ENCODE assay signal across 28 cellular contexts in the genomic region with DNA sequence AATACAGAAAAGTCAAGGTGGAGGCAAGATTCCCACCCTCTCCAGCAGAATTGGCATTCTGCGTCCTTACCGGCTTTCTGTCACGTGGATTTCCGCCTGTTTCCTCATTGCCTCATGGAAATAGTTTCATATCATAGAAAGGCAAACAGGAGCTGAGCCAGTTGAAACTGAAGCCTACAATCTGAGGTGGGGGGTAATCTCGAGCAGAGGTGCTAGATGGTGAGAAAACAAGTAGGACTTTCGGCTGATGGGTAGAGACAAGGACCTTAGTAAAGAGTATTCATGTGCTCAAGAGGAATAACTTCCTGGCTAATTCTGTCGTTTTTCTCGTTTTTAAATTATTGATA.
"Had no signal": no experiment of that assay in that cellular context is flagged by ENCODE, and none has a peak within 500 bp of the region (broad histone marks: within the 10 kb centered on the region; RNA-seq: fewer than 3 reads in every experiment).

No MANE protein-coding gene starts in this region.

- H3K4me1 ChIP-seq: pancreas, prostate gland, sigmoid colon, testis, thyroid gland, uterus had no signal

- H3K4me1 Mint-ChIP-seq: naive thymus-derived CD4-positive, alpha-beta T cell; stimulated activated effector memory CD8-positive, alpha-beta T cell treated with anti-CD3 and anti-CD28 coated beads, Interleukin-12 subunit alpha, Interleukin-12 subunit beta, amount 100 ng/mL, for 72 hours; stimulated activated naive CD8-positive, alpha-beta T cell treated with anti-CD3 and anti-CD28 coated beads, Interleukin-15, amount 100 ng/mL, for 72 hours had no signal

- H3K27me3 ChIP-seq: pancreas, sigmoid colon, spleen, testis, thyroid gland, transverse colon, uterus had no signal

- H3K9me3 Mint-ChIP-seq: naive thymus-derived CD4-positive, alpha-beta T cell; natural killer cell treated with Interleukin-12 subunit alpha and Interleukin-12 subunit beta and Interleukin-15 and Interleukin-18, amount 100 ng/mL, for 72 hours; neural crest cell; stimulated activated effector memory CD8-positive, alpha-beta T cell treated with anti-CD3 and anti-CD28 coated beads, Interleukin-12 subunit alpha, Interleukin-12 subunit beta, amount 100 ng/mL, for 72 hours; stimulated activated naive CD8-positive, alpha-beta T cell treated with anti-CD3 and anti-CD28 coated beads, Interleukin-15, amount 100 ng/mL, for 72 hours had no signal

- H3K36me3 ChIP-seq: prostate gland, uterus had no signal

- H3K27me3 Mint-ChIP-seq: naive thymus-derived CD4-positive, alpha-beta T cell; natural killer cell treated with Interleukin-12 subunit alpha and Interleukin-12 subunit beta and Interleukin-15 and Interleukin-18, amount 100 ng/mL, for 72 hours; stimulated activated naive CD8-positive, alpha-beta T cell treated with anti-CD3 and anti-CD28 coated beads, Interleukin-15, amount 100 ng/mL, for 72 hours had no signal

- ATAC-seq: left lobe of liver; mucosa of descending colon; naive thymus-derived CD4-positive, alpha-beta T cell; natural killer cell treated with Interleukin-12 subunit alpha and Interleukin-12 subunit beta and Interleukin-15 and Interleukin-18, amount 100 ng/mL, for 72 hours; pancreas; right cardiac atrium; stimulated activated effector memory CD8-positive, alpha-beta T cell treated with anti-CD3 and anti-CD28 coated beads, Interleukin-12 subunit alpha, Interleukin-12 subunit beta, amount 100 ng/mL, for 72 hours; stimulated activated naive CD8-positive, alpha-beta T cell treated with anti-CD3 and anti-CD28 coated beads, Interleukin-15, amount 100 ng/mL, for 72 hours had no signal

- DNase-seq: hippocampal formation; kidney glomerular epithelial cell; left cardiac atrium; midbrain; mucosa of descending colon; naive thymus-derived CD4-positive, alpha-beta T cell; nucleus accumbens; pancreas; posterior cingulate gyrus; retina; right cardiac atrium; sigmoid colon; small intestine; spleen; stimulated activated CD4-positive, alpha-beta T cell treated with anti-CD3 and anti-CD28 coated beads, Interleukin-4, amount 100 ng/mL, for 24 hours; stimulated activated naive CD4-positive, alpha-beta T cell treated with Interleukin-2 at 50 U/mL for 16 hours; stimulated activated naive CD8-positive, alpha-beta T cell treated with anti-CD3 and anti-CD28 coated beads, Interleukin-15, amount 100 ng/mL, for 72 hours; substantia nigra; testis; thyroid gland; transverse colon; uterus had no signal

- H3K4me3 Mint-ChIP-seq: naive thymus-derived CD4-positive, alpha-beta T cell; natural killer cell treated with Interleukin-12 subunit alpha and Interleukin-12 subunit beta and Interleukin-15 and Interleukin-18, amount 100 ng/mL, for 72 hours; neural crest cell; stimulated activated effector memory CD8-positive, alpha-beta T cell treated with anti-CD3 and anti-CD28 coated beads, Interleukin-12 subunit alpha, Interleukin-12 subunit beta, amount 100 ng/mL, for 72 hours; stimulated activated naive CD8-positive, alpha-beta T cell treated with anti-CD3 and anti-CD28 coated beads, Interleukin-15, amount 100 ng/mL, for 72 hours had no signal

- H3K27ac Mint-ChIP-seq: naive thymus-derived CD4-positive, alpha-beta T cell; natural killer cell treated with Interleukin-12 subunit alpha and Interleukin-12 subunit beta and Interleukin-15 and Interleukin-18, amount 100 ng/mL, for 72 hours; stimulated activated effector memory CD8-positive, alpha-beta T cell treated with anti-CD3 and anti-CD28 coated beads, Interleukin-12 subunit alpha, Interleukin-12 subunit beta, amount 100 ng/mL, for 72 hours; stimulated activated naive CD8-positive, alpha-beta T cell treated with anti-CD3 and anti-CD28 coated beads, Interleukin-15, amount 100 ng/mL, for 72 hours had no signal

- H3K27ac ChIP-seq: pancreas, prostate gland, sigmoid colon, spleen, testis, thyroid gland, transverse colon, uterus had no signal

- H3K4me3 ChIP-seq: lung, mucosa of descending colon, pancreas, prostate gland, sigmoid colon, spleen, testis, thyroid gland, transverse colon, uterus had no signal

- H3K9me3 ChIP-seq: mucosa of descending colon, pancreas, prostate gland, sigmoid colon, spleen, testis, thyroid gland, transverse colon, uterus had no signal
